23 cellular contexts compared by ENCODE assay signal in genomic region chr3:172892158-172892557, GRCh38.
A peak's percentile ranks its signal among the peaks of the same experiment; 100 is the strongest.
DNase-seq lines count a peak whose midpoint lies in the region; ATAC-seq, FAIRE-seq and TF ChIP-seq lines count a peak whose summit lies in the region.
"Had no signal": no experiment of that assay in that cellular context is flagged by ENCODE, and none has a peak within 500 bp of the region (broad histone marks: within the 10 kb centered on the region; RNA-seq: fewer than 3 reads in every experiment).

No MANE protein-coding gene starts in this region.

- intact Hi-C loops in A673 (cut with micrococcal nuclease; ENCODE audit: unreplicated experiment) = no loop called here
- intact Hi-C loops in CD8-positive, alpha-beta T cell (cut with DNase I, micrococcal nuclease) = no loop called here
- intact Hi-C loops in psoas muscle (cut with DNase I) = no loop called here

- H3K9me3 ChIP-seq in A673 (ENCODE audit: low read depth, low read length, poor library complexity, severe bottlenecking) (peaks cover 8% of the 10 kb centered on the region), psoas muscle (no peaks in the 10 kb centered on the region)
- no peaks in the 10 kb centered on the region for H3K9me3 ChIP-seq in CD8-positive, alpha-beta T cell (ENCODE audit: low read length)
- H3K9me3 ChIP-seq: adrenal gland, Peyer's patch, vagina had no signal

- H3K36me3 ChIP-seq in A673 (ENCODE audit: insufficient read depth, low read length, poor library complexity, severe bottlenecking) (no peaks in the 10 kb centered on the region), psoas muscle (ENCODE audit: insufficient read depth in 1 of 2, low read depth in 1 of 2) (no peaks in the 10 kb centered on the region)
- no peaks in the 10 kb centered on the region for H3K36me3 ChIP-seq in CD8-positive, alpha-beta T cell (ENCODE audit: insufficient read depth, low read length)
- H3K36me3 ChIP-seq: adrenal gland, Peyer's patch, vagina had no signal

- peaks cover 6% of the 10 kb centered on the region for H3K27me3 Mint-ChIP-seq in CD8-positive, alpha-beta T cell (ENCODE audit: low read depth)
- no peaks in the 10 kb centered on the region for H3K27me3 Mint-ChIP-seq in T-cell
- H3K27me3 Mint-ChIP-seq: dendritic cell treated with granulocyte-macrophage colony-stimulating factor and Interleukin-4, amounts not matched to agents 40 ng/mL and 50 ng/mL, for 4 days; stimulated activated naive CD8-positive, alpha-beta T cell treated with anti-CD3 and anti-CD28 coated beads, Interleukin-15, Interleukin-2, amounts not matched to agents 100 ng/mL and 50 ng/mL, for 24 hours had no signal

- 9 to 19% (median 15%) methylated on average over 2 of the region's 2 CpGs for WGBS in psoas muscle, 3 donors

- FAIRE-seq in urothelium cell line (lab: Jason Lieb, UNC) = no peak
- FAIRE-seq: frontal cortex had no signal

- H3K9me3 Mint-ChIP-seq in CD8-positive, alpha-beta T cell = no peaks in the 10 kb centered on the region
- no peaks in the 10 kb centered on the region for H3K9me3 Mint-ChIP-seq in T-cell
- H3K9me3 Mint-ChIP-seq: dendritic cell treated with granulocyte-macrophage colony-stimulating factor and Interleukin-4, amounts not matched to agents 40 ng/mL and 50 ng/mL, for 4 days; stimulated activated naive CD8-positive, alpha-beta T cell treated with anti-CD3 and anti-CD28 coated beads, Interleukin-15, Interleukin-2, amounts not matched to agents 100 ng/mL and 50 ng/mL, for 24 hours had no signal

- H3K4me1 Mint-ChIP-seq in CD8-positive, alpha-beta T cell (ENCODE audit: low read depth) = no peaks in the 10 kb centered on the region
- no peaks in the 10 kb centered on the region for H3K4me1 Mint-ChIP-seq in T-cell

- H3K4me1 ChIP-seq in A673 (ENCODE audit: insufficient read depth, low read length, poor library complexity, severe bottlenecking) (no peaks in the 10 kb centered on the region), psoas muscle (no peaks in the 10 kb centered on the region)
- H3K4me1 ChIP-seq in CD8-positive, alpha-beta T cell (ENCODE audit: insufficient read depth, low read length) = no peaks in the 10 kb centered on the region
- H3K4me1 ChIP-seq: adrenal gland, Peyer's patch had no signal

- POLR2A ChIA-PET in A673 (lab: Charles Lee; ENCODE audit: low non-redundant PET) (no interaction called here), T-cell (lab: Charles Lee) (no interaction called here)
- POLR2A ChIA-PET in CD8-positive, alpha-beta T cell (lab: Charles Lee) = no interaction called here

- BruUV-seq in A673 (replicated peaks; lab: Mats Ljungman, UMichigan) = no TSS peak

- DNase-seq in A673 (ENCODE audit: low spot score) = peak; percentile 28
- peak; percentile 75 for DNase-seq in HCEC 1CT
- DNase-seq in amniotic epithelial cell (ENCODE audit: low read depth) = peak; percentile 62
- peak; percentile 80 for DNase-seq in fibroblast of villous mesenchyme (ENCODE audit: low read depth)
- no peak for DNase-seq in CD8-positive, alpha-beta T cell
- DNase-seq in urothelium cell line (ENCODE audit: low spot score) = no peak
- no peak for DNase-seq in psoas muscle
- DNase-seq in T-cell = no peak
- DNase-seq: activated CD4-positive, alpha-beta T cell treated with anti-CD3 and anti-CD28 coated beads for 4 hours; activated T-cell treated with anti-CD3 and anti-CD28 coated beads, Interleukin-2, amount 50 U/mL, for 4 hours; AML-193; DMS153; NCI-H1694; NCI-H510A; occipital lobe; Peyer's patch had no signal

- CTCF ChIA-PET in A673 (lab: Charles Lee) = no interaction called here
- CTCF ChIA-PET in CD8-positive, alpha-beta T cell (lab: Charles Lee) = no interaction called here
- CTCF ChIA-PET in T-cell (lab: Charles Lee) = interaction anchor here in 1 of 2 donors (0.6 kb wide), 1 partner anchor 51 kb away, joined by 3 read pairs; no protein-coding TSS in a partner anchor

- H3K36me3 Mint-ChIP-seq in CD8-positive, alpha-beta T cell = no peaks in the 10 kb centered on the region
- H3K36me3 Mint-ChIP-seq in T-cell = no peaks in the 10 kb centered on the region

- TF ChIP-seq CTCF in A673 (conservative IDR thresholded peaks at IDR 0.05; ENCODE audit: low read depth, low read length) = no peak
- TF ChIP-seq CTCF in fibroblast of villous mesenchyme (IDR thresholded peaks at IDR 0.05; ENCODE audit: insufficient read depth, low read depth, low read length) = no peak
- TF ChIP-seq CTCF in CD8-positive, alpha-beta T cell (IDR thresholded peaks at IDR 0.05) = no peak
- no peak for TF ChIP-seq CTCF in psoas muscle (IDR thresholded peaks at IDR 0.05)

- no peak overlapping the region for H3K27ac Mint-ChIP-seq in CD8-positive, alpha-beta T cell
- H3K27ac Mint-ChIP-seq in T-cell = no peak overlapping the region
- H3K27ac Mint-ChIP-seq: dendritic cell treated with granulocyte-macrophage colony-stimulating factor and Interleukin-4, amounts not matched to agents 40 ng/mL and 50 ng/mL, for 4 days; stimulated activated naive CD8-positive, alpha-beta T cell treated with anti-CD3 and anti-CD28 coated beads, Interleukin-15, Interleukin-2, amounts not matched to agents 100 ng/mL and 50 ng/mL, for 24 hours had no signal

- H3K4me3 ChIP-seq in A673 (ENCODE audit: low read depth, low read length, poor library complexity, severe bottlenecking) (no peak overlapping the region), fibroblast of villous mesenchyme (ENCODE audit: low read depth, low read length) (no peak overlapping the region), psoas muscle (no peak overlapping the region)
- H3K4me3 ChIP-seq in CD8-positive, alpha-beta T cell (ENCODE audit: low read depth, low read length) = no peak overlapping the region
- H3K4me3 ChIP-seq: adrenal gland, Peyer's patch, skin epidermis, vagina had no signal

- no peaks in the 10 kb centered on the region for H3K27me3 ChIP-seq in A673 (replicated peaks; ENCODE audit: insufficient read depth, low read depth, low read length, poor library complexity)
- H3K27me3 ChIP-seq in CD8-positive, alpha-beta T cell (ENCODE audit: insufficient read depth, low read length) = no peaks in the 10 kb centered on the region
- H3K27me3 ChIP-seq in psoas muscle (ENCODE audit: insufficient read depth in 3 of 3, low read length in 2 of 3) = no peaks in the 10 kb centered on the region
- H3K27me3 ChIP-seq: adrenal gland, Peyer's patch, vagina had no signal

- no peak overlapping the region for H3K4me3 Mint-ChIP-seq in CD8-positive, alpha-beta T cell
- H3K4me3 Mint-ChIP-seq in T-cell = no peak overlapping the region
- H3K4me3 Mint-ChIP-seq: activated T-cell treated with anti-CD3 and anti-CD28 coated beads, Interleukin-2, amount 50 U/mL, for 4 hours; dendritic cell treated with granulocyte-macrophage colony-stimulating factor and Interleukin-4, amounts not matched to agents 40 ng/mL and 50 ng/mL, for 4 days; stimulated activated naive CD8-positive, alpha-beta T cell treated with anti-CD3 and anti-CD28 coated beads, Interleukin-15, Interleukin-2, amounts not matched to agents 100 ng/mL and 50 ng/mL, for 24 hours had no signal

- H3K27ac ChIP-seq in A673 (ENCODE audit: low read depth, low read length, poor library complexity, severe bottlenecking) (no peak overlapping the region), psoas muscle (no peak overlapping the region)
- no peak overlapping the region for H3K27ac ChIP-seq in CD8-positive, alpha-beta T cell (ENCODE audit: low read depth, low read length)
- H3K27ac ChIP-seq: HL-60, Peyer's patch, skin epidermis, vagina had no signal

- no peak for ATAC-seq in CD8-positive, alpha-beta T cell
- no peak for ATAC-seq in psoas muscle
- ATAC-seq in T-cell (replicated peaks in 1 of 4) = no peak
- ATAC-seq: activated T-cell treated with anti-CD3 and anti-CD28 coated beads, Interleukin-2, amount 50 U/mL, for 4 hours had no signal

Comparison
In these comparisons a context has a peak if more than half of its experiments do, and no peak if none do; other contexts are left out.
1. DNase-seq: peak in A673 (single experiment), HCEC 1CT (single experiment), amniotic epithelial cell (single experiment) and fibroblast of villous mesenchyme (single experiment); none in CD8-positive, alpha-beta T cell (0 of 7), urothelium cell line (single experiment), psoas muscle (0 of 2) and T-cell (0 of 34).